In the genomic region with DNA sequence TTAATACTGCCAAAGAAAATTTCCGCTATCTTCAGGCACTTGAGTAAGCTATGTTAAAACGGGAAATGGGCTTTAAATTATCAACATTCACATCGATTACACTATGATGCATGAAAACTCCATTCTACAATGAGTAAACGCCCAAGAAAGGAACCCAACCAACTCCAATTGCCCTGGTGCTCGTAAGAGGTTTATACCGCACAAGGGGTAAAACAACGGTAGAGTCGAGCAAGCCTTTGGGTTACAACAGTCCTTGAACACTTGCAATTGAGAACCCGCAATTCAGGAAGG, we compare ENCODE assay signal across 1 cellular context.
TF ChIP-seq lines count a peak whose summit lies in the region.

No MANE protein-coding gene starts in this region.

TF ChIP-seq in WTC11, 78 proteins besides CTCF, POLR2A, EP300 and RAD21 (continued from another document):
- no peak for TF ChIP-seq STAT6 (CRISPR knock-in tag; conservative IDR thresholded peaks at IDR 0.05; ENCODE audit: low read depth)
- TF ChIP-seq ATF2 (CRISPR knock-in tag; IDR thresholded peaks at IDR 0.05; ENCODE audit: borderline replicate concordance, low read depth): no peak
- TF ChIP-seq ZNF219 (CRISPR knock-in tag; IDR thresholded peaks at IDR 0.05; ENCODE audit: borderline replicate concordance): no peak
- TF ChIP-seq SMAD3 (CRISPR knock-in tag; IDR thresholded peaks at IDR 0.05; ENCODE audit: borderline replicate concordance): no peak
- no peak for TF ChIP-seq ZNF317 (CRISPR knock-in tag; IDR thresholded peaks at IDR 0.05; ENCODE audit: borderline replicate concordance, low read depth)
- TF ChIP-seq, protein P1, sequence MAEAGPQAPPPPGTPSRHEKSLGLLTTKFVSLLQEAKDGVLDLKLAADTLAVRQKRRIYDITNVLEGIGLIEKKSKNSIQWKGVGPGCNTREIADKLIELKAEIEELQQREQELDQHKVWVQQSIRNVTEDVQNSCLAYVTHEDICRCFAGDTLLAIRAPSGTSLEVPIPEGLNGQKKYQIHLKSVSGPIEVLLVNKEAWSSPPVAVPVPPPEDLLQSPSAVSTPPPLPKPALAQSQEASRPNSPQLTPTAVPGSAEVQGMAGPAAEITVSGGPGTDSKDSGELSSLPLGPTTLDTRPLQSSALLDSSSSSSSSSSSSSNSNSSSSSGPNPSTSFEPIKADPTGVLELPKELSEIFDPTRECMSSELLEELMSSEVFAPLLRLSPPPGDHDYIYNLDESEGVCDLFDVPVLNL (CRISPR knock-in tag; IDR thresholded peaks at IDR 0.05; ENCODE audit: borderline replicate concordance, low read depth): no peak
- TF ChIP-seq GRHL2 (CRISPR knock-in tag; IDR thresholded peaks at IDR 0.05; ENCODE audit: insufficient replicate concordance, severe bottlenecking): no peak
- TF ChIP-seq JAZF1 (CRISPR knock-in tag; IDR thresholded peaks at IDR 0.05): no peak
